1 cellular context compared by ENCODE assay signal in genomic region chr1:35278886-35279554, GRCh38.
TF ChIP-seq lines count a peak whose summit lies in the region.

No MANE protein-coding gene starts in this region.

TF ChIP-seq in K562, 482 proteins besides CTCF, POLR2A, EP300 and RAD21 (continued from another document and continues in another):
- TF ChIP-seq SMARCA4 (IDR thresholded peaks at IDR 0.05), result peak; percentile 98
- no peak for TF ChIP-seq HNRNPH1 (optimal IDR thresholded peaks at IDR 0.05; ENCODE audit: low read depth, low read length)
- peak; percentile 83 for TF ChIP-seq NEUROD1 (IDR thresholded peaks at IDR 0.05; ENCODE audit: borderline replicate concordance, low read depth, low read length, partially characterized antibody)
- TF ChIP-seq ZNF3 (CRISPR knock-in tag; IDR thresholded peaks at IDR 0.05), result no peak
- no peak for TF ChIP-seq ZNF274 (IDR thresholded peaks at IDR 0.05; ENCODE audit: borderline replicate concordance, low read depth, low read length)
- TF ChIP-seq, protein P1, sequence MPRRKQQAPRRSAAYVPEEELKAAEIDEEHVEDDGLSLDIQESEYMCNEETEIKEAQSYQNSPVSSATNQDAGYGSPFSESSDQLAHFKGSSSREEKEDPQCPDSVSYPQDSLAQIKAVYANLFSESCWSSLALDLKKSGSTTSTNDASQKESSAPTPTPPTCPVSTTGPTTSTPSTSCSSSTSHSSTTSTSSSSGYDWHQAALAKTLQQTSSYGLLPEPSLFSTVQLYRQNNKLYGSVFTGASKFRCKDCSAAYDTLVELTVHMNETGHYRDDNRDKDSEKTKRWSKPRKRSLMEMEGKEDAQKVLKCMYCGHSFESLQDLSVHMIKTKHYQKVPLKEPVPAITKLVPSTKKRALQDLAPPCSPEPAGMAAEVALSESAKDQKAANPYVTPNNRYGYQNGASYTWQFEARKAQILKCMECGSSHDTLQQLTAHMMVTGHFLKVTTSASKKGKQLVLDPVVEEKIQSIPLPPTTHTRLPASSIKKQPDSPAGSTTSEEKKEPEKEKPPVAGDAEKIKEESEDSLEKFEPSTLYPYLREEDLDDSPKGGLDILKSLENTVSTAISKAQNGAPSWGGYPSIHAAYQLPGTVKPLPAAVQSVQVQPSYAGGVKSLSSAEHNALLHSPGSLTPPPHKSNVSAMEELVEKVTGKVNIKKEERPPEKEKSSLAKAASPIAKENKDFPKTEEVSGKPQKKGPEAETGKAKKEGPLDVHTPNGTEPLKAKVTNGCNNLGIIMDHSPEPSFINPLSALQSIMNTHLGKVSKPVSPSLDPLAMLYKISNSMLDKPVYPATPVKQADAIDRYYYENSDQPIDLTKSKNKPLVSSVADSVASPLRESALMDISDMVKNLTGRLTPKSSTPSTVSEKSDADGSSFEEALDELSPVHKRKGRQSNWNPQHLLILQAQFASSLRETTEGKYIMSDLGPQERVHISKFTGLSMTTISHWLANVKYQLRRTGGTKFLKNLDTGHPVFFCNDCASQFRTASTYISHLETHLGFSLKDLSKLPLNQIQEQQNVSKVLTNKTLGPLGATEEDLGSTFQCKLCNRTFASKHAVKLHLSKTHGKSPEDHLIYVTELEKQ (CRISPR knock-in tag; IDR thresholded peaks at IDR 0.05), result no peak
- no peak for TF ChIP-seq RB1 (IDR thresholded peaks at IDR 0.05; ENCODE audit: low read depth)
- no peak for TF ChIP-seq ZFP30 (CRISPR knock-in tag; IDR thresholded peaks at IDR 0.05; ENCODE audit: borderline replicate concordance)
- TF ChIP-seq, protein P2, sequence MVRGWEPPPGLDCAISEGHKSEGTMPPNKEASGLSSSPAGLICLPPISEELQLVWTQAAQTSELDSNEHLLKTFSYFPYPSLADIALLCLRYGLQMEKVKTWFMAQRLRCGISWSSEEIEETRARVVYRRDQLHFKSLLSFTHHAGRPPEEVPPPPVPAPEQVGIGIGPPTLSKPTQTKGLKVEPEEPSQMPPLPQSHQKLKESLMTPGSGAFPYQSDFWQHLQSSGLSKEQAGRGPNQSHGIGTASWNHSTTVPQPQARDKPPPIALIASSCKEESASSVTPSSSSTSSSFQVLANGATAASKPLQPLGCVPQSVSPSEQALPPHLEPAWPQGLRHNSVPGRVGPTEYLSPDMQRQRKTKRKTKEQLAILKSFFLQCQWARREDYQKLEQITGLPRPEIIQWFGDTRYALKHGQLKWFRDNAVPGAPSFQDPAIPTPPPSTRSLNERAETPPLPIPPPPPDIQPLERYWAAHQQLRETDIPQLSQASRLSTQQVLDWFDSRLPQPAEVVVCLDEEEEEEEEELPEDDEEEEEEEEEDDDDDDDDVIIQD (CRISPR knock-in tag; IDR thresholded peaks at IDR 0.05), result no peak
- TF ChIP-seq JUN (IDR thresholded peaks at IDR 0.05; ENCODE audit: borderline replicate concordance, low read depth, low read length), result peak; percentile 99
- no peak for TF ChIP-seq JUN (CRISPR knock-in tag; IDR thresholded peaks at IDR 0.05; ENCODE audit: borderline replicate concordance)
- TF ChIP-seq, protein P3, sequence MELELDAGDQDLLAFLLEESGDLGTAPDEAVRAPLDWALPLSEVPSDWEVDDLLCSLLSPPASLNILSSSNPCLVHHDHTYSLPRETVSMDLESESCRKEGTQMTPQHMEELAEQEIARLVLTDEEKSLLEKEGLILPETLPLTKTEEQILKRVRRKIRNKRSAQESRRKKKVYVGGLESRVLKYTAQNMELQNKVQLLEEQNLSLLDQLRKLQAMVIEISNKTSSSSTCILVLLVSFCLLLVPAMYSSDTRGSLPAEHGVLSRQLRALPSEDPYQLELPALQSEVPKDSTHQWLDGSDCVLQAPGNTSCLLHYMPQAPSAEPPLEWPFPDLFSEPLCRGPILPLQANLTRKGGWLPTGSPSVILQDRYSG (tag; conservative IDR thresholded peaks at IDR 0.05; ENCODE audit: low read depth), result peak; percentile 85; the same call in 1 of the 2 replicates
- TF ChIP-seq ZNF398 (CRISPR knock-in tag; IDR thresholded peaks at IDR 0.05), result no peak
- no peak for TF ChIP-seq MAFF (IDR thresholded peaks at IDR 0.05; ENCODE audit: low read length)
- TF ChIP-seq, protein P4, sequence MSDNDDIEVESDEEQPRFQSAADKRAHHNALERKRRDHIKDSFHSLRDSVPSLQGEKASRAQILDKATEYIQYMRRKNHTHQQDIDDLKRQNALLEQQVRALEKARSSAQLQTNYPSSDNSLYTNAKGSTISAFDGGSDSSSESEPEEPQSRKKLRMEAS (CRISPR knock-in tag; IDR thresholded peaks at IDR 0.05), result peak; percentile 91
- no peak for TF ChIP-seq SMARCA5 (IDR thresholded peaks at IDR 0.05)
- no peak for TF ChIP-seq NELFE (IDR thresholded peaks at IDR 0.05; ENCODE audit: insufficient read depth, insufficient read length)
- TF ChIP-seq ZNF445 (CRISPR knock-in tag; IDR thresholded peaks at IDR 0.05; ENCODE audit: low read depth), result peak; percentile 85; the same call in 1 of the 2 replicates
- TF ChIP-seq, protein P5, sequence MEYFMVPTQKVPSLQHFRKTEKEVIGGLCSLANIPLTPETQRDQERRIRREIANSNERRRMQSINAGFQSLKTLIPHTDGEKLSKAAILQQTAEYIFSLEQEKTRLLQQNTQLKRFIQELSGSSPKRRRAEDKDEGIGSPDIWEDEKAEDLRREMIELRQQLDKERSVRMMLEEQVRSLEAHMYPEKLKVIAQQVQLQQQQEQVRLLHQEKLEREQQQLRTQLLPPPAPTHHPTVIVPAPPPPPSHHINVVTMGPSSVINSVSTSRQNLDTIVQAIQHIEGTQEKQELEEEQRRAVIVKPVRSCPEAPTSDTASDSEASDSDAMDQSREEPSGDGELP (CRISPR knock-in tag; IDR thresholded peaks at IDR 0.05; ENCODE audit: borderline replicate concordance), result peak; percentile 55; the same call in 1 of the 2 replicates
- TF ChIP-seq ZNF561 (CRISPR knock-in tag; conservative IDR thresholded peaks at IDR 0.05), result no peak
- TF ChIP-seq RBM22 (IDR thresholded peaks at IDR 0.05; ENCODE audit: low read depth, low read length, poor library complexity, severe bottlenecking), result no peak
- TF ChIP-seq SMAD2 (IDR thresholded peaks at IDR 0.05; ENCODE audit: low read depth, low read length), result no peak
- TF ChIP-seq, protein P6, sequence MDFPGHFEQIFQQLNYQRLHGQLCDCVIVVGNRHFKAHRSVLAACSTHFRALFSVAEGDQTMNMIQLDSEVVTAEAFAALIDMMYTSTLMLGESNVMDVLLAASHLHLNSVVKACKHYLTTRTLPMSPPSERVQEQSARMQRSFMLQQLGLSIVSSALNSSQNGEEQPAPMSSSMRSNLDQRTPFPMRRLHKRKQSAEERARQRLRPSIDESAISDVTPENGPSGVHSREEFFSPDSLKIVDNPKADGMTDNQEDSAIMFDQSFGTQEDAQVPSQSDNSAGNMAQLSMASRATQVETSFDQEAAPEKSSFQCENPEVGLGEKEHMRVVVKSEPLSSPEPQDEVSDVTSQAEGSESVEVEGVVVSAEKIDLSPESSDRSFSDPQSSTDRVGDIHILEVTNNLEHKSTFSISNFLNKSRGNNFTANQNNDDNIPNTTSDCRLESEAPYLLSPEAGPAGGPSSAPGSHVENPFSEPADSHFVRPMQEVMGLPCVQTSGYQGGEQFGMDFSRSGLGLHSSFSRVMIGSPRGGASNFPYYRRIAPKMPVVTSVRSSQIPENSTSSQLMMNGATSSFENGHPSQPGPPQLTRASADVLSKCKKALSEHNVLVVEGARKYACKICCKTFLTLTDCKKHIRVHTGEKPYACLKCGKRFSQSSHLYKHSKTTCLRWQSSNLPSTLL (IDR thresholded peaks at IDR 0.05), result no peak
- TF ChIP-seq RHOXF2B (CRISPR knock-in tag; conservative IDR thresholded peaks at IDR 0.05), result no peak
- TF ChIP-seq XRCC3 (IDR thresholded peaks at IDR 0.05), result no peak
- TF ChIP-seq SAFB2 (IDR thresholded peaks at IDR 0.05; ENCODE audit: borderline replicate concordance, low read depth, low read length, severe bottlenecking), result no peak
- peak; percentile 42; the same call in 1 of the 2 replicates for TF ChIP-seq TCFL5 (CRISPR knock-in tag; conservative IDR thresholded peaks at IDR 0.05)
- TF ChIP-seq, protein P7, sequence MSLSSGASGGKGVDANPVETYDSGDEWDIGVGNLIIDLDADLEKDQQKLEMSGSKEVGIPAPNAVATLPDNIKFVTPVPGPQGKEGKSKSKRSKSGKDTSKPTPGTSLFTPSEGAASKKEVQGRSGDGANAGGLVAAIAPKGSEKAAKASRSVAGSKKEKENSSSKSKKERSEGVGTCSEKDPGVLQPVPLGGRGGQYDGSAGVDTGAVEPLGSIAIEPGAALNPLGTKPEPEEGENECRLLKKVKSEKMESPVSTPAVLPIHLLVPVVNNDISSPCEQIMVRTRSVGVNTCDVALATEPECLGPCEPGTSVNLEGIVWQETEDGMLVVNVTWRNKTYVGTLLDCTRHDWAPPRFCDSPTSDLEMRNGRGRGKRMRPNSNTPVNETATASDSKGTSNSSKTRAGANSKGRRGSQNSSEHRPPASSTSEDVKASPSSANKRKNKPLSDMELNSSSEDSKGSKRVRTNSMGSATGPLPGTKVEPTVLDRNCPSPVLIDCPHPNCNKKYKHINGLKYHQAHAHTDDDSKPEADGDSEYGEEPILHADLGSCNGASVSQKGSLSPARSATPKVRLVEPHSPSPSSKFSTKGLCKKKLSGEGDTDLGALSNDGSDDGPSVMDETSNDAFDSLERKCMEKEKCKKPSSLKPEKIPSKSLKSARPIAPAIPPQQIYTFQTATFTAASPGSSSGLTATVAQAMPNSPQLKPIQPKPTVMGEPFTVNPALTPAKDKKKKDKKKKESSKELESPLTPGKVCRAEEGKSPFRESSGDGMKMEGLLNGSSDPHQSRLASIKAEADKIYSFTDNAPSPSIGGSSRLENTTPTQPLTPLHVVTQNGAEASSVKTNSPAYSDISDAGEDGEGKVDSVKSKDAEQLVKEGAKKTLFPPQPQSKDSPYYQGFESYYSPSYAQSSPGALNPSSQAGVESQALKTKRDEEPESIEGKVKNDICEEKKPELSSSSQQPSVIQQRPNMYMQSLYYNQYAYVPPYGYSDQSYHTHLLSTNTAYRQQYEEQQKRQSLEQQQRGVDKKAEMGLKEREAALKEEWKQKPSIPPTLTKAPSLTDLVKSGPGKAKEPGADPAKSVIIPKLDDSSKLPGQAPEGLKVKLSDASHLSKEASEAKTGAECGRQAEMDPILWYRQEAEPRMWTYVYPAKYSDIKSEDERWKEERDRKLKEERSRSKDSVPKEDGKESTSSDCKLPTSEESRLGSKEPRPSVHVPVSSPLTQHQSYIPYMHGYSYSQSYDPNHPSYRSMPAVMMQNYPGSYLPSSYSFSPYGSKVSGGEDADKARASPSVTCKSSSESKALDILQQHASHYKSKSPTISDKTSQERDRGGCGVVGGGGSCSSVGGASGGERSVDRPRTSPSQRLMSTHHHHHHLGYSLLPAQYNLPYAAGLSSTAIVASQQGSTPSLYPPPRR (CRISPR knock-in tag; IDR thresholded peaks at IDR 0.05; ENCODE audit: borderline replicate concordance), result no peak
- no peak; the same call in none of the 2 replicates for TF ChIP-seq MYNN (IDR thresholded peaks at IDR 0.05)
- no peak for TF ChIP-seq MYNN (CRISPR knock-in tag; IDR thresholded peaks at IDR 0.05)
- TF ChIP-seq PRPF4 (IDR thresholded peaks at IDR 0.05; ENCODE audit: insufficient read depth, low read depth, low read length, poor library complexity, severe bottlenecking), result no peak
- TF ChIP-seq ATF1 (CRISPR knock-in tag; IDR thresholded peaks at IDR 0.05), result no peak
- TF ChIP-seq ATF1 (tag; IDR thresholded peaks at IDR 0.05), result peak; percentile 66
- no peak for TF ChIP-seq ZNF449 (CRISPR knock-in tag; IDR thresholded peaks at IDR 0.05)
- peak; percentile 100 for TF ChIP-seq FOSL1 (tag; conservative IDR thresholded peaks at IDR 0.05)
- no peak for TF ChIP-seq ILK (tag; IDR thresholded peaks at IDR 0.05; ENCODE audit: borderline replicate concordance, low read depth)
- TF ChIP-seq HMBOX1 (IDR thresholded peaks at IDR 0.05), result no peak
- peak in 1 of 2 experiments; percentile 90; a peak in 2 of 4 replicates for TF ChIP-seq TEAD1 (CRISPR knock-in tag; IDR thresholded peaks at IDR 0.05)
- TF ChIP-seq FOXJ2 (tag; IDR thresholded peaks at IDR 0.05), result no peak
- no peak for TF ChIP-seq ETV5 (CRISPR knock-in tag; IDR thresholded peaks at IDR 0.05; ENCODE audit: low read depth)
- TF ChIP-seq ZNF76 (CRISPR knock-in tag; IDR thresholded peaks at IDR 0.05; ENCODE audit: borderline replicate concordance), result no peak
- no peak; the same call in 1 of the 2 replicates for TF ChIP-seq NFRKB (IDR thresholded peaks at IDR 0.05; ENCODE audit: low read depth)
- no peak for TF ChIP-seq POLR2H (tag; IDR thresholded peaks at IDR 0.05; ENCODE audit: low read depth)
- TF ChIP-seq SLC30A9 (CRISPR knock-in tag; IDR thresholded peaks at IDR 0.05), result no peak
- peak; percentile 82 for TF ChIP-seq PML (IDR thresholded peaks at IDR 0.05; ENCODE audit: low read length)
